1 cellular context compared by ENCODE assay signal in genomic region chr5:87116821-87117512, GRCh38.
TF ChIP-seq lines count a peak whose summit lies in the region.

No MANE protein-coding gene starts in this region.

TF ChIP-seq in GM12878, 131 proteins besides CTCF, POLR2A, EP300 and RAD21 (continued from another document):
- TF ChIP-seq CEBPZ (IDR thresholded peaks at IDR 0.05; ENCODE audit: low read depth, low read length) (no peak), TARDBP (IDR thresholded peaks at IDR 0.05; ENCODE audit: borderline replicate concordance) (no peak), ZBED1 (IDR thresholded peaks at IDR 0.05; ENCODE audit: borderline replicate concordance) (peak; percentile 63; the same call in 1 of the 2 replicates), TAF1 (IDR thresholded peaks at IDR 0.05; ENCODE audit: borderline replicate concordance, low read depth, low read length) (no peak), CREM (IDR thresholded peaks at IDR 0.05; ENCODE audit: low read depth) (peak; percentile 28; the same call in 1 of the 2 replicates), EGR1 (IDR thresholded peaks at IDR 0.05; ENCODE audit: borderline replicate concordance in 1 of 2, low read depth in 2 of 2, low read length in 2 of 2) (no peak), IRF4 (IDR thresholded peaks at IDR 0.05; ENCODE audit: low read depth, low read length) (peak; percentile 90), RAD51 (IDR thresholded peaks at IDR 0.05) (no peak), BMI1 (IDR thresholded peaks at IDR 0.05; ENCODE audit: borderline replicate concordance) (no peak), MEF2A (IDR thresholded peaks at IDR 0.05; ENCODE audit: insufficient read depth, low read depth, low read length) (0 out of 2 replicates have a peak, but pooled peaks have one; percentile 21), RCOR1 (conservative IDR thresholded peaks at IDR 0.05; ENCODE audit: low read depth, low read length) (no peak), MYB (IDR thresholded peaks at IDR 0.05; ENCODE audit: borderline replicate concordance, low read depth, low read length) (no peak), CBX5 (IDR thresholded peaks at IDR 0.05; ENCODE audit: low read depth) (peak; percentile 65; the same call in 1 of the 2 replicates), MTA3 (IDR thresholded peaks at IDR 0.05; ENCODE audit: borderline replicate concordance, low read length) (no peak; the same call in 1 of the 2 replicates), MAX (IDR thresholded peaks at IDR 0.05; ENCODE audit: low read depth, low read length) (no peak), SMAD1 (IDR thresholded peaks at IDR 0.05; ENCODE audit: low read depth, partially characterized antibody) (no peak), HDAC2 (IDR thresholded peaks at IDR 0.05) (no peak), SIN3A (IDR thresholded peaks at IDR 0.05; ENCODE audit: low read depth, low read length) (no peak), TBL1XR1 (IDR thresholded peaks at IDR 0.05; ENCODE audit: low read depth, low read length) (no peak), PAX5 (IDR thresholded peaks at IDR 0.05; ENCODE audit: borderline replicate concordance, low read depth, low read length) (peak; percentile 24; the same call in 1 of the 2 replicates), ETV6 (conservative IDR thresholded peaks at IDR 0.05 in 1 of 2, IDR thresholded peaks at IDR 0.05 in 1 of 2; ENCODE audit: borderline replicate concordance in 1 of 2, low read depth in 1 of 2) (peak in 1 of 2 experiments; percentile 90; a peak in 2 of 4 replicates), CREB1 (IDR thresholded peaks at IDR 0.05; ENCODE audit: low read depth) (0 out of 2 replicates have a peak, but pooled peaks have one; percentile 25), BCL11A (IDR thresholded peaks at IDR 0.05; ENCODE audit: low read depth, low read length) (0 out of 2 replicates have a peak, but pooled peaks have one; percentile 52), RELA (IDR thresholded peaks at IDR 0.05; ENCODE audit: borderline replicate concordance, partially characterized antibody) (no peak), NFIC (IDR thresholded peaks at IDR 0.05; ENCODE audit: low read depth, low read length) (peak; percentile 90), KDM1A (IDR thresholded peaks at IDR 0.05; ENCODE audit: borderline replicate concordance) (no peak)
- TF ChIP-seq, protein P1, sequence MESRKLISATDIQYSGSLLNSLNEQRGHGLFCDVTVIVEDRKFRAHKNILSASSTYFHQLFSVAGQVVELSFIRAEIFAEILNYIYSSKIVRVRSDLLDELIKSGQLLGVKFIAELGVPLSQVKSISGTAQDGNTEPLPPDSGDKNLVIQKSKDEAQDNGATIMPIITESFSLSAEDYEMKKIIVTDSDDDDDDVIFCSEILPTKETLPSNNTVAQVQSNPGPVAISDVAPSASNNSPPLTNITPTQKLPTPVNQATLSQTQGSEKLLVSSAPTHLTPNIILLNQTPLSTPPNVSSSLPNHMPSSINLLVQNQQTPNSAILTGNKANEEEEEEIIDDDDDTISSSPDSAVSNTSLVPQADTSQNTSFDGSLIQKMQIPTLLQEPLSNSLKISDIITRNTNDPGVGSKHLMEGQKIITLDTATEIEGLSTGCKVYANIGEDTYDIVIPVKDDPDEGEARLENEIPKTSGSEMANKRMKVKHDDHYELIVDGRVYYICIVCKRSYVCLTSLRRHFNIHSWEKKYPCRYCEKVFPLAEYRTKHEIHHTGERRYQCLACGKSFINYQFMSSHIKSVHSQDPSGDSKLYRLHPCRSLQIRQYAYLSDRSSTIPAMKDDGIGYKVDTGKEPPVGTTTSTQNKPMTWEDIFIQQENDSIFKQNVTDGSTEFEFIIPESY (IDR thresholded peaks at IDR 0.05): no peak
